ENCODE assay signal across 11 cellular contexts in the genomic region with DNA sequence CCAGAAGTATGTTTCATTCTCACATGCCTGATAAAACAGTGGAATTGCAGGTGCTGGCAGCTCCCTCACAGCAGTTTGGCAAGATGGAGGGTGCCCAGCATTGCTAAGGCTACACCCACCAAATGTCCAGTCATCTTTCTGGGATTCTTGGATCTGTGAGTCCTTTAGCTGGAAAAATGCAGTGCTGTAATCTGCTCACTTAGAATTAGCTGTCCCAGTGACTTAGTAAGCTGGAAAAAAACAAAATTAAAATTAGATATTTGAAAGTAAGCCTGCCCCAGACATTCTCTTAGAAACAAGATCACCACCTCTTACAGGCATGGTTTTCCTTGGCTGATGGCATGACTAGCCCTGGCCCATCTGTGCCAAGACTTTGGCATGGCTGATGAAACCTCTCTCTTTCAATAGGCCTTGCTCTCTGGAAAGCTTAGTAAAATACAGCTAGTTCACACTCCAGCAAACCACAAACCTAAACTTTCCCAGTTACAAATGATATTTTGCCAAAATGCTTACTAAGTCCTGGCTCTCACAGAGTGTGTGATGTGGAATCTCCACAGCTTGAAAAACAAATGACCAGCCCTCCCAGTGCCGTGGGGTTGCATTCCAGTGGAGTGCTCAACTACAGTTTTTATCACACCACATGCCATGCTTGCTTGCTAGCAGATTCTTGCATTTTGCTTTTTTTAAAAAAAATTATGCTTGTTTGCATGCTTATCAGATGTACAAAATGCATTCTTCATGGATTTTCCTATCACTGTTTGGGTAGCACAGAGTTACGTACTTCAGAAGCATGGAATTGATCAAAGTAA.
DNase-seq lines count a peak whose midpoint lies in the region; ATAC-seq and TF ChIP-seq lines count a peak whose summit lies in the region.
"Had no signal": no experiment of that assay in that cellular context is flagged by ENCODE, and none has a peak within 500 bp of the region (broad histone marks: within the 10 kb centered on the region; RNA-seq: fewer than 3 reads in every experiment).

No MANE protein-coding gene starts in this region.

- intact Hi-C loops in psoas muscle (cut with DNase I), result loop anchor here in 1 of 2 donors (5.0 kb wide), 1 partner anchor 250 kb away; no protein-coding TSS in a partner anchor
- intact Hi-C loops in CD4-positive, alpha-beta T cell (cut with DNase I, micrococcal nuclease), result no loop called here

- H3K4me3 ChIP-seq in RWPE2 (ENCODE audit: severe bottlenecking) (no peak overlapping the region), psoas muscle (no peak overlapping the region)

- 52 to 58% (median 55%) methylated on average over 2 of the region's 2 CpGs for WGBS in psoas muscle, 3 donors

- H3K9me3 ChIP-seq in RWPE2 (ENCODE audit: severe bottlenecking) (no peaks in the 10 kb centered on the region), psoas muscle (no peaks in the 10 kb centered on the region)
- no peaks in the 10 kb centered on the region for H3K9me3 ChIP-seq in CD4-positive, alpha-beta T cell (ENCODE audit: control insufficient read depth, low read length)
- H3K9me3 ChIP-seq: Caco-2 had no signal

- ATAC-seq in RWPE2 (ENCODE audit: low read depth) (peak; percentile 35; the same call in 2 of the 3 replicates), psoas muscle (peak; percentile 62 to 76 (median 75))
- no peak for ATAC-seq in CD4-positive, alpha-beta T cell (ENCODE audit: poor library complexity)
- ATAC-seq: stimulated activated naive B cell treated with anti-CD40 and anti-IgM and Interleukin-4, amounts not matched to agents 10 μg/mL and 1 μg/mL and 100 μg/mL, for 72 hours had no signal

- H3K27ac Mint-ChIP-seq in CD4-positive, alpha-beta T cell, result no peak overlapping the region
- H3K27ac Mint-ChIP-seq: stimulated activated naive B cell treated with anti-CD40 and anti-IgM and Interleukin-4, amounts not matched to agents 10 μg/mL and 1 μg/mL and 100 μg/mL, for 72 hours had no signal

- no peaks in the 10 kb centered on the region for H3K36me3 ChIP-seq in RWPE2 (ENCODE audit: low read depth)
- H3K36me3 ChIP-seq in psoas muscle (ENCODE audit: insufficient read depth in 1 of 2, low read depth in 1 of 2), result peaks cover 0 to 23% of the 10 kb centered on the region in 2 donors

- POLR2A ChIA-PET in CD4-positive, alpha-beta T cell (lab: Charles Lee), result no interaction called here

- H3K36me3 Mint-ChIP-seq in CD4-positive, alpha-beta T cell (ENCODE audit: low read depth), result no peaks in the 10 kb centered on the region
- H3K36me3 Mint-ChIP-seq: stimulated activated naive B cell treated with anti-CD40 and anti-IgM and Interleukin-4, amounts not matched to agents 10 μg/mL and 1 μg/mL and 100 μg/mL, for 72 hours had no signal

- H3K4me1 Mint-ChIP-seq in CD4-positive, alpha-beta T cell (ENCODE audit: low read depth), result no peaks in the 10 kb centered on the region
- H3K4me1 Mint-ChIP-seq: stimulated activated naive B cell treated with anti-CD40 and anti-IgM and Interleukin-4, amounts not matched to agents 10 μg/mL and 1 μg/mL and 100 μg/mL, for 72 hours had no signal

- H3K27ac ChIP-seq in RWPE2 (ENCODE audit: poor library complexity, severe bottlenecking), result no peak overlapping the region
- H3K27ac ChIP-seq in psoas muscle, result peak overlapping the region; percentile 61
- no peak overlapping the region for H3K27ac ChIP-seq in CD4-positive, alpha-beta T cell (ENCODE audit: low read depth, low read length)

- CTCF ChIA-PET in CD4-positive, alpha-beta T cell (lab: Charles Lee), result no interaction called here

- H3K4me3 Mint-ChIP-seq in CD4-positive, alpha-beta T cell, result no peak overlapping the region
- H3K4me3 Mint-ChIP-seq: stimulated activated naive B cell treated with anti-CD40 and anti-IgM and Interleukin-4, amounts not matched to agents 10 μg/mL and 1 μg/mL and 100 μg/mL, for 72 hours had no signal

- TF ChIP-seq CTCF in RWPE2 (IDR thresholded peaks at IDR 0.05; ENCODE audit: poor library complexity, severe bottlenecking) (no peak), psoas muscle (IDR thresholded peaks at IDR 0.05) (no peak)
- TF ChIP-seq CTCF in CD4-positive, alpha-beta T cell (IDR thresholded peaks at IDR 0.05), result no peak

- H3K27me3 ChIP-seq in RWPE2 (ENCODE audit: insufficient read depth, poor library complexity, severe bottlenecking), result no peaks in the 10 kb centered on the region
- no peaks in the 10 kb centered on the region for H3K27me3 ChIP-seq in psoas muscle (ENCODE audit: insufficient read depth in 3 of 3, low read length in 2 of 3)
- H3K27me3 ChIP-seq in CD4-positive, alpha-beta T cell (ENCODE audit: control insufficient read depth, insufficient read depth, low read length), result no peaks in the 10 kb centered on the region

- no peaks in the 10 kb centered on the region for H3K27me3 Mint-ChIP-seq in CD4-positive, alpha-beta T cell

- no peaks in the 10 kb centered on the region for H3K9me3 Mint-ChIP-seq in CD4-positive, alpha-beta T cell
- H3K9me3 Mint-ChIP-seq: stimulated activated naive B cell treated with anti-CD40 and anti-IgM and Interleukin-4, amounts not matched to agents 10 μg/mL and 1 μg/mL and 100 μg/mL, for 72 hours had no signal

- DNase-seq in AG20443 (ENCODE audit: low spot score), result peak; percentile 82
- no peak for DNase-seq in RWPE2 (ENCODE audit: low spot score)
- peak; percentile 11 for DNase-seq in foreskin melanocyte
- peak; percentile 28 to 58 for DNase-seq in psoas muscle
- DNase-seq in CD4-positive, alpha-beta T cell, result no peak
- no peak for DNase-seq in NCI-H1930 (lab: John Stamatoyannopoulos, UW)
- DNase-seq in stimulated activated CD4-positive, alpha-beta T cell treated with anti-CD3 and anti-CD28 coated beads, Interleukin-4, amount 100 ng/mL, for 4 hours, result no peak
- DNase-seq in OCI-M2 (lab: John Stamatoyannopoulos, UW; ENCODE audit: unreplicated experiment), result no peak
- DNase-seq: small intestine; stimulated activated naive B cell treated with anti-CD40 and anti-IgM and Interleukin-4, amounts not matched to agents 10 μg/mL and 1 μg/mL and 100 μg/mL, for 72 hours had no signal

- no peaks in the 10 kb centered on the region for H3K4me1 ChIP-seq in RWPE2 (ENCODE audit: insufficient read depth, poor library complexity, severe bottlenecking)
- peaks cover 25% of the 10 kb centered on the region for H3K4me1 ChIP-seq in psoas muscle

Comparison
In these comparisons a context has a peak if more than half of its experiments do, and no peak if none do; other contexts are left out.
1. DNase-seq: peak in AG20443 (single experiment), foreskin melanocyte (single experiment) and psoas muscle (2 of 2); none in RWPE2 (single experiment), CD4-positive, alpha-beta T cell (0 of 10), NCI-H1930 (0 of 2), stimulated activated CD4-positive, alpha-beta T cell treated with anti-CD3 and anti-CD28 coated beads, Interleukin-4, amount 100 ng/mL, for 4 hours (0 of 2) and OCI-M2 (single experiment).